In genomic region chr3:114494498-114494897, GRCh38 we compare ENCODE assay signal across 21 cellular contexts.
DNase-seq lines count a peak whose midpoint lies in the region; ATAC-seq and TF ChIP-seq lines count a peak whose summit lies in the region.
"Had no signal": no experiment of that assay in that cellular context is flagged by ENCODE, and none has a peak within 500 bp of the region (broad histone marks: within the 10 kb centered on the region; RNA-seq: fewer than 3 reads in every experiment).

No MANE protein-coding gene starts in this region.

- H3K27me3 ChIP-seq in Karpas-422 (ENCODE audit: low read length), result no peaks in the 10 kb centered on the region
- H3K27me3 ChIP-seq: BLaER1 treated with 17β-estradiol and CSF1 and Interleukin-3, amounts not matched to agents 10 nM and 100 nM; SJSA1 had no signal

- peak overlapping the region in 1 of 2 donors; percentile 13 for H3K27ac Mint-ChIP-seq in activated naive CD4-positive, alpha-beta T cell treated with anti-CD3 and anti-CD28 coated beads, Interleukin-2, amount 50 U/mL, for 72 hours
- peak overlapping the region; percentile 68; the same call in 1 of the 2 replicates for H3K27ac Mint-ChIP-seq in HFFc6
- peak overlapping the region; percentile 50 for H3K27ac Mint-ChIP-seq in stimulated activated naive CD8-positive, alpha-beta T cell treated with anti-CD3 and anti-CD28 coated beads, Interleukin-15, Interleukin-2, amounts not matched to agents 100 ng/mL and 50 ng/mL, for 24 hours
- H3K27ac Mint-ChIP-seq: CD4-positive, alpha-beta T cell had no signal

- no peak overlapping the region for H3K9ac ChIP-seq in Karpas-422 (ENCODE audit: low read length)
- H3K9ac ChIP-seq: BLaER1 treated with 17β-estradiol and CSF1 and Interleukin-3, amounts not matched to agents 10 nM and 100 nM had no signal

- no peak overlapping the region for H3K4me3 Mint-ChIP-seq in HFFc6
- no peak overlapping the region for H3K4me3 Mint-ChIP-seq in stimulated activated naive CD8-positive, alpha-beta T cell treated with anti-CD3 and anti-CD28 coated beads, Interleukin-15, Interleukin-2, amounts not matched to agents 100 ng/mL and 50 ng/mL, for 24 hours
- H3K4me3 Mint-ChIP-seq: CD4-positive, alpha-beta T cell had no signal

- H3K79me2 ChIP-seq in Karpas-422 (ENCODE audit: low read length), result no peaks in the 10 kb centered on the region

- no peak for DNase-seq in activated naive CD4-positive, alpha-beta T cell treated with anti-CD3 and anti-CD28 coated beads, Interleukin-2, amount 50 U/mL, for 72 hours (ENCODE audit: low spot score in 2 of 2)
- DNase-seq in activated naive CD4-positive, alpha-beta T cell treated with anti-CD3 and anti-CD28 coated beads, Interleukin-2, amount 50 U/mL, for 16 hours, result no peak
- DNase-seq in HFFc6, result no peak
- DNase-seq in dermis blood vessel endothelial cell, result peak; percentile 53
- no peak for DNase-seq in Karpas-422
- DNase-seq in EL, result no peak
- DNase-seq: AML-193; CD4-positive, alpha-beta T cell; H7; IMR-90; KG1; MM.1S; NCI-H1694; NCI-H2029 treated with DMSO at 0.1 percent for 48 hours; NCI-H446 treated with DMSO at 0.1 percent for 48 hours; NCI-H526; Right ventricle myocardium superior; RPMI8226 had no signal

- no peak overlapping the region for H3K27ac ChIP-seq in Karpas-422 (ENCODE audit: low read length)
- H3K27ac ChIP-seq: BLaER1 treated with 17β-estradiol and CSF1 and Interleukin-3, amounts not matched to agents 10 nM and 100 nM; SJSA1 had no signal

- no peaks in the 10 kb centered on the region for H3K36me3 ChIP-seq in Karpas-422 (ENCODE audit: insufficient read depth, low read length)
- H3K36me3 ChIP-seq: BLaER1 treated with 17β-estradiol and CSF1 and Interleukin-3, amounts not matched to agents 10 nM and 100 nM had no signal

- TF ChIP-seq CTCF in HFFc6 (IDR thresholded peaks at IDR 0.05), result no peak

- H3K9me3 Mint-ChIP-seq in activated naive CD4-positive, alpha-beta T cell treated with anti-CD3 and anti-CD28 coated beads, Interleukin-2, amount 50 U/mL, for 72 hours, result no peaks in the 10 kb centered on the region
- H3K9me3 Mint-ChIP-seq in HFFc6, result no peaks in the 10 kb centered on the region
- H3K9me3 Mint-ChIP-seq in stimulated activated naive CD8-positive, alpha-beta T cell treated with anti-CD3 and anti-CD28 coated beads, Interleukin-15, Interleukin-2, amounts not matched to agents 100 ng/mL and 50 ng/mL, for 24 hours, result no peaks in the 10 kb centered on the region
- H3K9me3 Mint-ChIP-seq: CD4-positive, alpha-beta T cell had no signal

- no peak overlapping the region for H3K4me3 ChIP-seq in Karpas-422 (ENCODE audit: low read length)
- H3K4me3 ChIP-seq: BLaER1 treated with 17β-estradiol and CSF1 and Interleukin-3, amounts not matched to agents 10 nM and 100 nM; SJSA1 had no signal

- H3K36me3 Mint-ChIP-seq in activated naive CD4-positive, alpha-beta T cell treated with anti-CD3 and anti-CD28 coated beads, Interleukin-2, amount 50 U/mL, for 72 hours, result no peaks in the 10 kb centered on the region
- no peaks in the 10 kb centered on the region for H3K36me3 Mint-ChIP-seq in HFFc6 (ENCODE audit: low read depth)
- H3K36me3 Mint-ChIP-seq in stimulated activated naive CD8-positive, alpha-beta T cell treated with anti-CD3 and anti-CD28 coated beads, Interleukin-15, Interleukin-2, amounts not matched to agents 100 ng/mL and 50 ng/mL, for 24 hours (ENCODE audit: low read depth), result no peaks in the 10 kb centered on the region

- no peaks in the 10 kb centered on the region for H3K9me2 ChIP-seq in Karpas-422 (replicated peaks; ENCODE audit: insufficient read depth, low read length)

- H3K9me3 ChIP-seq in Karpas-422 (ENCODE audit: low read length), result no peaks in the 10 kb centered on the region
- H3K9me3 ChIP-seq: BLaER1 treated with 17β-estradiol and CSF1 and Interleukin-3, amounts not matched to agents 10 nM and 100 nM; SJSA1 had no signal

- H3K27me3 Mint-ChIP-seq in HFFc6 (ENCODE audit: insufficient read depth), result no peaks in the 10 kb centered on the region
- no peaks in the 10 kb centered on the region for H3K27me3 Mint-ChIP-seq in stimulated activated naive CD8-positive, alpha-beta T cell treated with anti-CD3 and anti-CD28 coated beads, Interleukin-15, Interleukin-2, amounts not matched to agents 100 ng/mL and 50 ng/mL, for 24 hours
- H3K27me3 Mint-ChIP-seq: CD4-positive, alpha-beta T cell had no signal

- H4K20me1 ChIP-seq in Karpas-422 (ENCODE audit: insufficient read depth, low read depth, low read length), result no peaks in the 10 kb centered on the region
- H4K20me1 ChIP-seq: BLaER1 treated with 17β-estradiol and CSF1 and Interleukin-3, amounts not matched to agents 10 nM and 100 nM had no signal

- H2AFZ ChIP-seq in Karpas-422 (ENCODE audit: low read length), result no peak overlapping the region

- no peaks in the 10 kb centered on the region for H3K4me1 ChIP-seq in Karpas-422 (ENCODE audit: low read length)

- peaks cover 54% of the 10 kb centered on the region for H3K4me1 Mint-ChIP-seq in HFFc6 (ENCODE audit: low read depth)
- H3K4me1 Mint-ChIP-seq in stimulated activated naive CD8-positive, alpha-beta T cell treated with anti-CD3 and anti-CD28 coated beads, Interleukin-15, Interleukin-2, amounts not matched to agents 100 ng/mL and 50 ng/mL, for 24 hours (ENCODE audit: low read depth), result peaks cover 18% of the 10 kb centered on the region

- no peak overlapping the region for H3K4me2 ChIP-seq in Karpas-422 (ENCODE audit: low read depth, low read length, poor library complexity, severe bottlenecking)

- ATAC-seq in activated naive CD4-positive, alpha-beta T cell treated with anti-CD3 and anti-CD28 coated beads, Interleukin-2, amount 50 U/mL, for 72 hours, result peak; percentile 44 to 78
